ENCODE assay signal across 8 cellular contexts in genomic region chr5:107476783-107477182, GRCh38.
DNase-seq lines count a peak whose midpoint lies in the region; ATAC-seq and TF ChIP-seq lines count a peak whose summit lies in the region.

No MANE protein-coding gene starts in this region.

- ATAC-seq in GM19397 (IDR thresholded peaks at IDR 0.05; ENCODE audit: unreplicated experiment) (peak; percentile 79), HG03354 (IDR thresholded peaks at IDR 0.05; ENCODE audit: poor library complexity, severe bottlenecking, unreplicated experiment) (peak; percentile 83)
- ATAC-seq in activated naive CD4-positive, alpha-beta T cell treated with anti-CD3 and anti-CD28 coated beads, Interleukin-2, amount 50 U/mL, for 72 hours, result peak; percentile 56 to 98

- no peaks in the 10 kb centered on the region for H3K27me3 Mint-ChIP-seq in nephron (ENCODE audit: low read depth)

- no peaks in the 10 kb centered on the region for H3K36me3 Mint-ChIP-seq in activated naive CD4-positive, alpha-beta T cell treated with anti-CD3 and anti-CD28 coated beads, Interleukin-2, amount 50 U/mL, for 72 hours
- H3K36me3 Mint-ChIP-seq in nephron (ENCODE audit: low read depth), result peaks cover 5% of the 10 kb centered on the region

- DNase-seq in DMS53 (lab: John Stamatoyannopoulos, UW) (peak; percentile 93), NCI-H1930 (lab: John Stamatoyannopoulos, UW) (no peak), AG08396 (ENCODE audit: low spot score) (no peak), GDM1 (lab: John Stamatoyannopoulos, UW) (no peak)
- DNase-seq in activated naive CD4-positive, alpha-beta T cell treated with anti-CD3 and anti-CD28 coated beads, Interleukin-2, amount 50 U/mL, for 72 hours (ENCODE audit: low spot score in 2 of 2), result peak in 1 of 2 donors; percentile 21

- TF ChIP-seq CTCF in nephron (IDR thresholded peaks at IDR 0.05; ENCODE audit: unreplicated experiment in 3 of 3), result no peak

- peak overlapping the region in 1 of 2 donors; percentile 0 for H3K27ac Mint-ChIP-seq in activated naive CD4-positive, alpha-beta T cell treated with anti-CD3 and anti-CD28 coated beads, Interleukin-2, amount 50 U/mL, for 72 hours
- H3K27ac Mint-ChIP-seq in nephron, result peak overlapping the region in 2 of 3 experiments; percentile 15 to 21

- no peaks in the 10 kb centered on the region for H3K9me3 Mint-ChIP-seq in activated naive CD4-positive, alpha-beta T cell treated with anti-CD3 and anti-CD28 coated beads, Interleukin-2, amount 50 U/mL, for 72 hours
- no peaks in the 10 kb centered on the region for H3K9me3 Mint-ChIP-seq in nephron

- peaks cover 16% of the 10 kb centered on the region for H3K4me1 Mint-ChIP-seq in nephron

- no peak overlapping the region for H3K4me3 Mint-ChIP-seq in nephron
